1 cellular context compared by ENCODE assay signal in genomic region chr10:124090630-124091209, GRCh38.
A peak's percentile ranks its signal among the peaks of the same experiment; 100 is the strongest.
TF ChIP-seq lines count a peak whose summit lies in the region.

No MANE protein-coding gene starts in this region.

TF ChIP-seq in HepG2, 621 proteins besides CTCF, POLR2A, EP300 and RAD21 (continued from another document):
- TF ChIP-seq PRDM15 (CRISPR knock-in tag; IDR thresholded peaks at IDR 0.05) = peak; percentile 90
- TF ChIP-seq RFXANK (CRISPR knock-in tag; IDR thresholded peaks at IDR 0.05) = no peak
- TF ChIP-seq ZNF414 (CRISPR knock-in tag; IDR thresholded peaks at IDR 0.05) = no peak
- peak; percentile 21; the same call in 1 of the 2 replicates for TF ChIP-seq AKAP8 (CRISPR knock-in tag; IDR thresholded peaks at IDR 0.05)
- TF ChIP-seq ZNF790 (CRISPR knock-in tag; IDR thresholded peaks at IDR 0.05; ENCODE audit: borderline replicate concordance) = no peak
- 0 out of 2 replicates have a peak, but pooled peaks have one; percentile 35 for TF ChIP-seq ZNF430 (CRISPR knock-in tag; IDR thresholded peaks at IDR 0.05)
- TF ChIP-seq ZFP91 (CRISPR knock-in tag; IDR thresholded peaks at IDR 0.05; ENCODE audit: borderline replicate concordance) = no peak
- TF ChIP-seq MAF1 (CRISPR knock-in tag; IDR thresholded peaks at IDR 0.05; ENCODE audit: borderline replicate concordance) = no peak
- TF ChIP-seq ZNF704 (CRISPR knock-in tag; IDR thresholded peaks at IDR 0.05; ENCODE audit: borderline replicate concordance) = no peak
- no peak for TF ChIP-seq ZNF703 (CRISPR knock-in tag; IDR thresholded peaks at IDR 0.05; ENCODE audit: borderline replicate concordance)
- no peak for TF ChIP-seq GTF2F1 (IDR thresholded peaks at IDR 0.05; ENCODE audit: low read length)
- TF ChIP-seq ZNF230 (CRISPR knock-in tag; IDR thresholded peaks at IDR 0.05) = 0 out of 2 replicates have a peak, but pooled peaks have one; percentile 37
- 0 out of 2 replicates have a peak, but pooled peaks have one; percentile 23 for TF ChIP-seq ZNF800 (CRISPR knock-in tag; IDR thresholded peaks at IDR 0.05)
- TF ChIP-seq THAP8 (CRISPR knock-in tag; IDR thresholded peaks at IDR 0.05; ENCODE audit: borderline replicate concordance) = no peak
- TF ChIP-seq ARNTL (CRISPR knock-in tag; IDR thresholded peaks at IDR 0.05) = no peak
- TF ChIP-seq ZNF589 (CRISPR knock-in tag; conservative IDR thresholded peaks at IDR 0.05) = no peak
- no peak for TF ChIP-seq ZFP82 (CRISPR knock-in tag; IDR thresholded peaks at IDR 0.05; ENCODE audit: borderline replicate concordance)
- TF ChIP-seq ATF3 (CRISPR knock-in tag; IDR thresholded peaks at IDR 0.05) = no peak
- TF ChIP-seq RFXAP (CRISPR knock-in tag; IDR thresholded peaks at IDR 0.05; ENCODE audit: borderline replicate concordance) = no peak
- TF ChIP-seq CHCHD3 (CRISPR knock-in tag; IDR thresholded peaks at IDR 0.05) = no peak
- TF ChIP-seq ZSCAN31 (CRISPR knock-in tag; IDR thresholded peaks at IDR 0.05; ENCODE audit: low read depth) = 0 out of 2 replicates have a peak, but pooled peaks have one; percentile 0
- TF ChIP-seq ZGPAT (CRISPR knock-in tag; IDR thresholded peaks at IDR 0.05) = 0 out of 2 replicates have a peak, but pooled peaks have one; percentile 12
- TF ChIP-seq TEAD2 (CRISPR knock-in tag; IDR thresholded peaks at IDR 0.05) = no peak
- no peak for TF ChIP-seq KDM4B (CRISPR knock-in tag; IDR thresholded peaks at IDR 0.05)
- TF ChIP-seq ZNF740 (CRISPR knock-in tag; IDR thresholded peaks at IDR 0.05) = no peak
- TF ChIP-seq HDAC2 (CRISPR knock-in tag; IDR thresholded peaks at IDR 0.05) = no peak
- peak; percentile 56 for TF ChIP-seq ZNF687 (CRISPR knock-in tag; IDR thresholded peaks at IDR 0.05)
- no peak for TF ChIP-seq KAT8 (CRISPR knock-in tag; IDR thresholded peaks at IDR 0.05)
- TF ChIP-seq ZNF503 (CRISPR knock-in tag; IDR thresholded peaks at IDR 0.05) = no peak
